1 cellular context compared by ENCODE assay signal in genomic region chr5:119355244-119355635, GRCh38.
TF ChIP-seq lines count a peak whose summit lies in the region.

No MANE protein-coding gene starts in this region.

TF ChIP-seq in SK-N-SH treated with all-trans-retinoic acid at 6 μM for 48 hours, 23 proteins besides CTCF, POLR2A, EP300 and RAD21 (continued from another document):
- TF ChIP-seq BACH2 (CRISPR knock-in tag; IDR thresholded peaks at IDR 0.05; ENCODE audit: borderline replicate concordance) (no peak), CREB5 (CRISPR knock-in tag; IDR thresholded peaks at IDR 0.05; ENCODE audit: low read depth) (no peak), TCF4 (CRISPR knock-in tag; IDR thresholded peaks at IDR 0.05; ENCODE audit: borderline replicate concordance) (no peak), ZNF8 (CRISPR knock-in tag; IDR thresholded peaks at IDR 0.05) (no peak), GLIS3 (CRISPR knock-in tag; IDR thresholded peaks at IDR 0.05) (no peak), PPARA (CRISPR knock-in tag; IDR thresholded peaks at IDR 0.05; ENCODE audit: borderline replicate concordance) (no peak), ZFP3 (CRISPR knock-in tag; IDR thresholded peaks at IDR 0.05) (no peak), ZNF70 (CRISPR knock-in tag; IDR thresholded peaks at IDR 0.05) (no peak), PATZ1 (CRISPR knock-in tag; IDR thresholded peaks at IDR 0.05; ENCODE audit: borderline replicate concordance) (no peak), TOX (CRISPR knock-in tag; IDR thresholded peaks at IDR 0.05; ENCODE audit: borderline replicate concordance) (no peak)
- TF ChIP-seq, protein P1, sequence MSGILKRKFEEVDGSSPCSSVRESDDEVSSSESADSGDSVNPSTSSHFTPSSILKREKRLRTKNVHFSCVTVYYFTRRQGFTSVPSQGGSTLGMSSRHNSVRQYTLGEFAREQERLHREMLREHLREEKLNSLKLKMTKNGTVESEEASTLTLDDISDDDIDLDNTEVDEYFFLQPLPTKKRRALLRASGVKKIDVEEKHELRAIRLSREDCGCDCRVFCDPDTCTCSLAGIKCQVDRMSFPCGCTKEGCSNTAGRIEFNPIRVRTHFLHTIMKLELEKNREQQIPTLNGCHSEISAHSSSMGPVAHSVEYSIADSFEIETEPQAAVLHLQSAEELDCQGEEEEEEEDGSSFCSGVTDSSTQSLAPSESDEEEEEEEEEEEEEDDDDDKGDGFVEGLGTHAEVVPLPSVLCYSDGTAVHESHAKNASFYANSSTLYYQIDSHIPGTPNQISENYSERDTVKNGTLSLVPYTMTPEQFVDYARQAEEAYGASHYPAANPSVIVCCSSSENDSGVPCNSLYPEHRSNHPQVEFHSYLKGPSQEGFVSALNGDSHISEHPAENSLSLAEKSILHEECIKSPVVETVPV (CRISPR knock-in tag; IDR thresholded peaks at IDR 0.05) = no peak
